In the genomic region with DNA sequence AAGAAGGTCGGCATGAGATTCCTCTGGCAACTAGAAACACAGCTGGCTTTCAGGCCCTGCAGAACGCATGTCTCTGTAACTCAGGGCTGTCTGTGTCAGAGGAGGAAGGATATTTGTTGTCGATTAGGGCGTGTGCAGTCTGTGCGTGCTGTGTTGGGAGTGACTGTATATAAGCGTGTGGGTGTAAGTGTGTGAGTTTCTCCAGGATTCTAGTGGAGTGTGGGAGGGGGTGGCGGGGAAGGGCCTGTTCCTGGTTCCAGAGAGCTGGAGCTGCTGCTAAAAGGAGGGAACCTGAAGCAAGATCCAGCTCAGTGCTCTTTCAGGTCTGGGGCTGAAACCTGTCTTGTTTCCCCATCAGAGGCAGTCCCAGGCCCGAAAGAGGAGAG, we compare ENCODE assay signal across 13 cellular contexts.
A peak's percentile ranks its signal among the peaks of the same experiment; 100 is the strongest.
DNase-seq lines count a peak whose midpoint lies in the region; ATAC-seq and TF ChIP-seq lines count a peak whose summit lies in the region.
"Had no signal": no experiment of that assay in that cellular context is flagged by ENCODE, and none has a peak within 500 bp of the region (broad histone marks: within the 10 kb centered on the region; RNA-seq: fewer than 3 reads in every experiment).

No MANE protein-coding gene starts in this region.

- H3K27me3 Mint-ChIP-seq in type B pancreatic cell (no peaks in the 10 kb centered on the region), natural killer cell (ENCODE audit: low read depth in 2 of 2) (peaks cover 0 to 9% of the 10 kb centered on the region in 2 donors)
- H3K27me3 Mint-ChIP-seq: stimulated activated memory B cell treated with anti-CD40 and anti-IgM and Interleukin-4, amounts not matched to agents 10 μg/mL and 1 μg/mL and 100 μg/mL, for 72 hours had no signal

- CTCF ChIA-PET in RWPE1 (lab: Yijun Ruan, JAX) = interaction anchor here (0.6 to 2.6 kb wide), 6 partner anchors 15 to 839 kb away, joined by 3 to 17 read pairs (median 3); a partner anchor contains a TSS

- ATAC-seq in esophagus mucosa (peak; percentile 87), mucosa of descending colon (peak; percentile 80), natural killer cell (no peak), GM21381 (IDR thresholded peaks at IDR 0.05; ENCODE audit: unreplicated experiment) (no peak), HG02981 (IDR thresholded peaks at IDR 0.05; ENCODE audit: unreplicated experiment) (no peak)

- H3K36me3 Mint-ChIP-seq in type B pancreatic cell = no peaks in the 10 kb centered on the region
- H3K36me3 Mint-ChIP-seq in natural killer cell = no peaks in the 10 kb centered on the region
- H3K36me3 Mint-ChIP-seq: activated naive CD8-positive, alpha-beta T cell treated with anti-CD3 and anti-CD28 coated beads for 36 hours; stimulated activated memory B cell treated with anti-CD40 and anti-IgM and Interleukin-4, amounts not matched to agents 10 μg/mL and 1 μg/mL and 100 μg/mL, for 72 hours had no signal

- H3K9me3 ChIP-seq in mucosa of descending colon = no peaks in the 10 kb centered on the region

- H3K4me1 Mint-ChIP-seq in type B pancreatic cell (ENCODE audit: unreplicated experiment) (peaks cover 18% of the 10 kb centered on the region), natural killer cell (peaks cover 0 to 10% of the 10 kb centered on the region in 2 donors)
- H3K4me1 Mint-ChIP-seq: activated naive CD8-positive, alpha-beta T cell treated with anti-CD3 and anti-CD28 coated beads for 36 hours had no signal

- POLR2A ChIA-PET in RWPE1 (lab: Yijun Ruan, JAX; ENCODE audit: low non-redundant PET) = interaction anchor here (1.0 kb wide), 1 partner anchor 74 kb away, joined by 4 read pairs; a partner anchor contains a TSS

- peaks cover 28% of the 10 kb centered on the region for H3K4me1 ChIP-seq in mucosa of descending colon (ENCODE audit: low read depth)

- no peaks in the 10 kb centered on the region for H3K36me3 ChIP-seq in mucosa of descending colon (ENCODE audit: low read depth)

- H3K4me3 Mint-ChIP-seq in type B pancreatic cell (peak overlapping the region; percentile 17), natural killer cell (no peak overlapping the region)
- H3K4me3 Mint-ChIP-seq: activated CD8-positive, alpha-beta T cell treated with anti-CD3 and anti-CD28 coated beads, Interleukin-2, amount 10 ng/mL, durations not matched to agents 7 days and 5 days; activated naive CD8-positive, alpha-beta T cell treated with anti-CD3 and anti-CD28 coated beads for 36 hours; stimulated activated memory B cell treated with anti-CD40 and anti-IgM and Interleukin-4, amounts not matched to agents 10 μg/mL and 1 μg/mL and 100 μg/mL, for 72 hours; T-helper 2 cell treated with Interferon-gamma antibody and Interleukin-4, amounts not matched to agents 5 μg/mL and 100 μg/mL, for 36 hours had no signal

- intact Hi-C loops in mucosa of descending colon (cut with DNase I, micrococcal nuclease) = loop anchor here (2.0 to 5.0 kb wide), 2 partner anchors 161 kb away; no protein-coding TSS in a partner anchor
- intact Hi-C loops in natural killer cell (cut with micrococcal nuclease) = loop anchor here (2.0 to 5.0 kb wide), 4 partner anchors 76 to 796 kb away; a partner anchor contains a TSS

- peak overlapping the region; percentile 26 for H3K27ac ChIP-seq in RWPE1

- TF ChIP-seq CTCF in RWPE1 (conservative IDR thresholded peaks at IDR 0.05; ENCODE audit: low read depth) = no peak
- no peak for TF ChIP-seq CTCF in mucosa of descending colon (IDR thresholded peaks at IDR 0.05)
- no peak for TF ChIP-seq CTCF in type B pancreatic cell (conservative IDR thresholded peaks at IDR 0.05)
- no peak for TF ChIP-seq CTCF in natural killer cell (IDR thresholded peaks at IDR 0.05)

- H3K4me3 ChIP-seq in mucosa of descending colon = no peak overlapping the region

- DNase-seq in RWPE1 (ENCODE audit: low spot score) = no peak
- DNase-seq in mucosa of descending colon = peak in 2 of 3 donors; percentile 56 to 58
- no peak for DNase-seq in type B pancreatic cell (ENCODE audit: extremely low spot score, unreplicated experiment)
- DNase-seq in natural killer cell = no peak
- DNase-seq: activated CD8-positive, alpha-beta T cell treated with anti-CD3 and anti-CD28 coated beads, Interleukin-2, amount 10 ng/mL, durations not matched to agents 7 days and 5 days; activated naive CD8-positive, alpha-beta T cell treated with anti-CD3 and anti-CD28 coated beads for 36 hours; effector CD8-positive, alpha-beta T cell; NCI-H187 treated with DMSO at 0.1 percent for 48 hours had no signal

- no peaks in the 10 kb centered on the region for H3K9me3 Mint-ChIP-seq in type B pancreatic cell
- no peaks in the 10 kb centered on the region for H3K9me3 Mint-ChIP-seq in natural killer cell
- H3K9me3 Mint-ChIP-seq: activated naive CD8-positive, alpha-beta T cell treated with anti-CD3 and anti-CD28 coated beads for 36 hours; stimulated activated memory B cell treated with anti-CD40 and anti-IgM and Interleukin-4, amounts not matched to agents 10 μg/mL and 1 μg/mL and 100 μg/mL, for 72 hours; T-helper 2 cell treated with Interferon-gamma antibody and Interleukin-4, amounts not matched to agents 5 μg/mL and 100 μg/mL, for 36 hours had no signal

- H3K27ac Mint-ChIP-seq in type B pancreatic cell (peak overlapping the region; percentile 70), natural killer cell (no peak overlapping the region)
- H3K27ac Mint-ChIP-seq: activated CD8-positive, alpha-beta T cell treated with anti-CD3 and anti-CD28 coated beads, Interleukin-2, amount 10 ng/mL, durations not matched to agents 7 days and 5 days; activated naive CD8-positive, alpha-beta T cell treated with anti-CD3 and anti-CD28 coated beads for 36 hours; stimulated activated memory B cell treated with anti-CD40 and anti-IgM and Interleukin-4, amounts not matched to agents 10 μg/mL and 1 μg/mL and 100 μg/mL, for 72 hours; T-helper 2 cell treated with Interferon-gamma antibody and Interleukin-4, amounts not matched to agents 5 μg/mL and 100 μg/mL, for 36 hours had no signal

Comparison
In these comparisons a context has a peak if more than half of its experiments do, and no peak if none do; other contexts are left out.
1. DNase-seq: peak in mucosa of descending colon (2 of 3); none in RWPE1 (single experiment), type B pancreatic cell (single experiment) and natural killer cell (single experiment).
2. ATAC-seq: peak in esophagus mucosa (single experiment) and mucosa of descending colon (single experiment); none in natural killer cell (0 of 3), GM21381 (single experiment) and HG02981 (single experiment).